In genomic region chr4:121484633-121485032, GRCh38 we compare ENCODE assay signal across 8 cellular contexts.
A peak's percentile ranks its signal among the peaks of the same experiment; 100 is the strongest.
DNase-seq lines count a peak whose midpoint lies in the region; ATAC-seq and TF ChIP-seq lines count a peak whose summit lies in the region.

No MANE protein-coding gene starts in this region.

- H3K9me2 ChIP-seq in SK-N-SH, result peaks cover 2% of the 10 kb centered on the region; the same call in 1 of the 2 replicates

- no peak overlapping the region for H3K4me2 ChIP-seq in SK-N-SH

- WGBS in SK-N-SH (ENCODE audit: low lambda C conversion rate), result 0% methylated on average over 1 of the region's 1 CpG

- no peaks in the 10 kb centered on the region for H3K36me3 ChIP-seq in SK-N-SH (replicated peaks in 1 of 2; ENCODE audit: control insufficient read depth in 1 of 2, insufficient read depth in 2 of 2, low read length in 1 of 2)

- POLR2A ChIA-PET in SK-N-SH (lab: Yijun Ruan, JAX), result no interaction called here

- TF ChIP-seq CTCF in SK-N-SH (IDR thresholded peaks at IDR 0.05) (peak; percentile 63), retinal pigment epithelial cell (conservative IDR thresholded peaks at IDR 0.05; ENCODE audit: low read depth, low read length) (peak; percentile 85), coronary artery (IDR thresholded peaks at IDR 0.05) (no peak)

- ATAC-seq in GM19468 (IDR thresholded peaks at IDR 0.05; ENCODE audit: extremely low read depth, unreplicated experiment), result peak; percentile 50
- ATAC-seq in HG03432 (IDR thresholded peaks at IDR 0.05; ENCODE audit: unreplicated experiment), result peak; percentile 95

- no peaks in the 10 kb centered on the region for H3K79me2 ChIP-seq in SK-N-SH (ENCODE audit: insufficient read depth)

- H3K9me3 ChIP-seq in SK-N-SH, result no peaks in the 10 kb centered on the region

- H2AFZ ChIP-seq in SK-N-SH (ENCODE audit: low read depth), result no peak overlapping the region

- H3K4me3 ChIP-seq in SK-N-SH (ENCODE audit: low read depth in 2 of 2, low read length in 1 of 2), result no peak overlapping the region; a peak in 1 of 4 replicates
- no peak overlapping the region for H3K4me3 ChIP-seq in retinal pigment epithelial cell (ENCODE audit: low read length)
- no peak overlapping the region for H3K4me3 ChIP-seq in coronary artery

- H3K27me3 ChIP-seq in SK-N-SH (ENCODE audit: insufficient read depth), result no peaks in the 10 kb centered on the region; the same call in 1 of the 2 replicates

- TF ChIP-seq EP300 in SK-N-SH (IDR thresholded peaks at IDR 0.05; ENCODE audit: borderline replicate concordance in 1 of 2, low read depth in 1 of 2, low read length in 1 of 2), result no peak

- DNase-seq in NCI-H748 (lab: John Stamatoyannopoulos, UW; ENCODE audit: unreplicated experiment) (peak; percentile 50), NCI-H748 treated with DMSO at 0.1 percent for 48 hours (lab: John Stamatoyannopoulos, UW) (no peak), SK-N-SH (peak; percentile 29), fibroblast of the conjunctiva (ENCODE audit: low read depth) (peak; percentile 37), retinal pigment epithelial cell (ENCODE audit: low read depth) (peak; percentile 6), coronary artery (ENCODE audit: low spot score) (no peak)

- TF ChIP-seq RAD21 in SK-N-SH (IDR thresholded peaks at IDR 0.05; ENCODE audit: low read length), result peak; percentile 60

- H3K27ac ChIP-seq in SK-N-SH (ENCODE audit: low read depth in 2 of 2, low read length in 1 of 2) (no peak overlapping the region), coronary artery (no peak overlapping the region)

- CTCF ChIA-PET in SK-N-SH (lab: Yijun Ruan, JAX), result interaction anchor here (0.6 to 2.2 kb wide), 16 partner anchors 9 to 1296 kb away, joined by 3 to 8 read pairs (median 3); partner anchors contain the start of gene ANXA5

- no peaks in the 10 kb centered on the region for H3F3A ChIP-seq in SK-N-SH (replicated peaks; ENCODE audit: insufficient read depth)

- H4K20me1 ChIP-seq in SK-N-SH (ENCODE audit: insufficient read depth), result no peaks in the 10 kb centered on the region

- no peaks in the 10 kb centered on the region for H3K4me1 ChIP-seq in SK-N-SH (ENCODE audit: control insufficient read depth in 1 of 2, insufficient read depth in 2 of 2, low read depth in 1 of 2, low read length in 1 of 2)

- H3K9ac ChIP-seq in SK-N-SH, result no peak overlapping the region

TF ChIP-seq in SK-N-SH, 30 proteins besides CTCF, POLR2A, EP300 and RAD21:
- peak; percentile 71 for TF ChIP-seq SMC3 (IDR thresholded peaks at IDR 0.05; ENCODE audit: low read depth, low read length)
- TF ChIP-seq TEAD4 (IDR thresholded peaks at IDR 0.05; ENCODE audit: borderline replicate concordance, insufficient read depth), result no peak

Comparison
In these comparisons a context has a peak if more than half of its experiments do, and no peak if none do; other contexts are left out.
1. DNase-seq: peak in NCI-H748 (single experiment), SK-N-SH (single experiment), fibroblast of the conjunctiva (single experiment) and retinal pigment epithelial cell (single experiment); none in NCI-H748 treated with DMSO at 0.1 percent for 48 hours (single experiment) and coronary artery (single experiment).